Comparison of ENCODE assay signal across 8 cellular contexts in the genomic region with DNA sequence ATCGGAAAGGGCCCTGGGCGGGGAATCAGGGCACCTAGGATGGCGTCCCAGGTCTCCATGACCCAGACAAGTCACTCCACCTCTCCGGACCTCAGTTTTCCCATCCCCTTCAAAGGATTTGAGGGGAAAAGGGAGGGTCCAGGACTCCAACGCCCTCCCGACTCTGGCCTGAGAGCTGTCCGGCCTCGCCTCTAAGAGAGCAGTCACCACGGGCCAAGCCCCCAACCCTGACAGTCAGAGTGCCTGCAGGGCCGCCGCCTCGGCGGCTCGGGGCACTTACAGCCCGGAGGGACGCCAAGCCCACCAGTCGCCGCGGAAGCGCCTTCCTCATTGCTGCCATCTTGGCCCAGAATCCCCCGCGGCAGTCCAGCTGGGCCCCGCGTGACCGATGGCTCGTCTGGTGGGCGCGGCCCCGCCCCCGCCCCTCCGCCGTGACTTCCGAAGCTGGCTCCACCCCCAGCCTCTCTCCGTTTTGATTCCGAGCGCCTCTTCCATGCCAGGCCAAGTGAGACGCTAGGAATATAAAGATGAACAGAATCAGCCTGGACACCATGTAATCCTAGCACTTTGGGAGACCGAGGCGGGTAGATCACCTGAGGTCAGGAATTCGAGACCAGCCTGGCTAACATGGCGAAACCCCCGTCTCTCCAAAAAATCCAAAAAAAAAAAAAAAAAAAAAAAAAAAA. TPM values are rescaled to one million over a fixed set of nuclear protein-coding genes. Genes with fewer than 3 reads are reported as not detected.
A peak's percentile ranks its signal among the peaks of the same experiment; 100 is the strongest.
DNase-seq lines count a peak whose midpoint lies in the region; ATAC-seq, FAIRE-seq and TF ChIP-seq lines count a peak whose summit lies in the region.

A gene (minus strand): TSS at position 354 of the 686 bp plus-strand sequence. CDS start 14 bp downstream, at position 340.

- peak; percentile 84 for TF ChIP-seq POLR2A in A549 (IDR thresholded peaks at IDR 0.05; ENCODE audit: low read length)

- CTCF ChIA-PET in A549 (lab: Yijun Ruan, JAX): interaction anchor here (0.6 to 8.4 kb wide), 3 partner anchors 16 to 91 kb away, joined by 3 to 57 read pairs (median 6); no protein-coding TSS in a partner anchor

- TF ChIP-seq EP300 in A549 (IDR thresholded peaks at IDR 0.05): no peak

- H3K9ac ChIP-seq in kidney (ENCODE audit: low read length in 2 of 2): peak within 1 kb of the TSS; percentile 75 to 99

- peak within 1 kb of the TSS; percentile 82 for H3K4me2 ChIP-seq in A549

- intact Hi-C loops in kidney (cut with DNase I): no loop called here

- WGBS in A549 (ENCODE audit: missing lambda C conversion rate): 3% methylated on average over 13 of the region's 42 CpGs

- H3K4me1 ChIP-seq in A549 (no peaks in the 10 kb centered on the region; the same call in 1 of the 3 replicates), kidney (ENCODE audit: control insufficient read depth in 1 of 2, insufficient read depth in 1 of 2, low read depth in 1 of 2, low read length in 2 of 2) (peaks cover 0 to 3% of the 10 kb centered on the region in 2 donors)

- POLR2A ChIA-PET in A549 (lab: Yijun Ruan, JAX): interaction anchor here (0.6 to 1.6 kb wide), 6 partner anchors 9 to 342 kb away, joined by 3 to 9 read pairs (median 4); a partner anchor contains a TSS

- TF ChIP-seq RAD21 in A549 (conservative IDR thresholded peaks at IDR 0.05 in 1 of 2, IDR thresholded peaks at IDR 0.05 in 1 of 2): no peak

- FAIRE-seq in A549 (lab: Jason Lieb, UNC) (no peak), kidney (lab: Jason Lieb, UNC) (no peak)

- peaks cover 0 to 3% of the 10 kb centered on the region in 2 donors for H3K36me3 ChIP-seq in kidney (ENCODE audit: control insufficient read depth in 1 of 2, insufficient read depth in 2 of 2, low read length in 2 of 2)

- H3K9me3 ChIP-seq in A549: no peaks in the 10 kb centered on the region
- H3K9me3 ChIP-seq in kidney (ENCODE audit: control insufficient read depth in 1 of 2, low read length in 2 of 2): no peaks in the 10 kb centered on the region

- TF ChIP-seq CTCF in A549 (IDR thresholded peaks at IDR 0.05) (no peak), kidney (IDR thresholded peaks at IDR 0.05; ENCODE audit: borderline replicate concordance, extremely low read depth, insufficient read depth) (peak; percentile 14)

- peak within 1 kb of the TSS; percentile 80 for H3K4me3 ChIP-seq in A549
- peak within 1 kb of the TSS; percentile 70 to 96 for H3K4me3 ChIP-seq in kidney (ENCODE audit: low read length in 2 of 2)

- ATAC-seq in A549 (peak; percentile 96 to 98), GM18858 (IDR thresholded peaks at IDR 0.05; ENCODE audit: unreplicated experiment) (peak; percentile 56), HG03175 (IDR thresholded peaks at IDR 0.05; ENCODE audit: unreplicated experiment) (peak; percentile 83)

- DNase-seq in A549 (ENCODE audit: low read depth in 1 of 2, low spot score in 1 of 2): peak; percentile 83
- peak; percentile 89 for DNase-seq in NCI-H510A (lab: John Stamatoyannopoulos, UW)
- DNase-seq in activated CD4-positive, alpha-beta T cell treated with anti-CD3 and anti-CD28 coated beads for 1 hour: peak; percentile 82
- DNase-seq in cerebellum (ENCODE audit: low spot score): peak; percentile 95
- DNase-seq in kidney: peak; percentile 97
- peak; percentile 71 to 82 for DNase-seq in stimulated activated CD4-positive, alpha-beta T cell treated with anti-CD3 and anti-CD28 coated beads, Interleukin-15, amount 100 ng/mL, for 1 hour (ENCODE audit: low read depth in 1 of 2, low spot score in 1 of 2)

- H3K27ac ChIP-seq in A549 (peak within 1 kb of the TSS; percentile 85 to 100), kidney (ENCODE audit: low read depth in 2 of 2, low read length in 2 of 2) (peak within 1 kb of the TSS; percentile 69 to 89)

TF ChIP-seq in A549, 52 proteins besides CTCF, POLR2A, EP300 and RAD21:
- TF ChIP-seq CHD2 (IDR thresholded peaks at IDR 0.05; ENCODE audit: low read length, partially characterized antibody): no peak
- TF ChIP-seq ZNF302 (CRISPR knock-in tag; IDR thresholded peaks at IDR 0.05): no peak
- TF ChIP-seq, protein P1, sequence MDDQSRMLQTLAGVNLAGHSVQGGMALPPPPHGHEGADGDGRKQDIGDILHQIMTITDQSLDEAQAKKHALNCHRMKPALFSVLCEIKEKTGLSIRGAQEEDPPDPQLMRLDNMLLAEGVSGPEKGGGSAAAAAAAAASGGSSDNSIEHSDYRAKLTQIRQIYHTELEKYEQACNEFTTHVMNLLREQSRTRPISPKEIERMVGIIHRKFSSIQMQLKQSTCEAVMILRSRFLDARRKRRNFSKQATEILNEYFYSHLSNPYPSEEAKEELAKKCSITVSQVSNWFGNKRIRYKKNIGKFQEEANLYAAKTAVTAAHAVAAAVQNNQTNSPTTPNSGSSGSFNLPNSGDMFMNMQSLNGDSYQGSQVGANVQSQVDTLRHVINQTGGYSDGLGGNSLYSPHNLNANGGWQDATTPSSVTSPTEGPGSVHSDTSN (IDR thresholded peaks at IDR 0.05): peak; percentile 84
- TF ChIP-seq KDM1A (IDR thresholded peaks at IDR 0.05; ENCODE audit: low read depth): no peak
- TF ChIP-seq MYC (IDR thresholded peaks at IDR 0.05; ENCODE audit: borderline replicate concordance, low read length): no peak
- TF ChIP-seq, protein P2, sequence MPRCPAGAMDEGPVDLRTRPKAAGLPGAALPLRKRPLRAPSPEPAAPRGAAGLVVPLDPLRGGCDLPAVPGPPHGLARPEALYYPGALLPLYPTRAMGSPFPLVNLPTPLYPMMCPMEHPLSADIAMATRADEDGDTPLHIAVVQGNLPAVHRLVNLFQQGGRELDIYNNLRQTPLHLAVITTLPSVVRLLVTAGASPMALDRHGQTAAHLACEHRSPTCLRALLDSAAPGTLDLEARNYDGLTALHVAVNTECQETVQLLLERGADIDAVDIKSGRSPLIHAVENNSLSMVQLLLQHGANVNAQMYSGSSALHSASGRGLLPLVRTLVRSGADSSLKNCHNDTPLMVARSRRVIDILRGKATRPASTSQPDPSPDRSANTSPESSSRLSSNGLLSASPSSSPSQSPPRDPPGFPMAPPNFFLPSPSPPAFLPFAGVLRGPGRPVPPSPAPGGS (IDR thresholded peaks at IDR 0.05): 0 out of 3 replicates have a peak, but pooled peaks have one; percentile 33
- peak; percentile 81; the same call in 1 of the 2 replicates for TF ChIP-seq PHF8 (IDR thresholded peaks at IDR 0.05; ENCODE audit: borderline replicate concordance, low read depth)
- TF ChIP-seq JUN (IDR thresholded peaks at IDR 0.05): peak in 1 of 2 experiments; percentile 86; a peak in 3 of 5 replicates
- TF ChIP-seq, protein P3, sequence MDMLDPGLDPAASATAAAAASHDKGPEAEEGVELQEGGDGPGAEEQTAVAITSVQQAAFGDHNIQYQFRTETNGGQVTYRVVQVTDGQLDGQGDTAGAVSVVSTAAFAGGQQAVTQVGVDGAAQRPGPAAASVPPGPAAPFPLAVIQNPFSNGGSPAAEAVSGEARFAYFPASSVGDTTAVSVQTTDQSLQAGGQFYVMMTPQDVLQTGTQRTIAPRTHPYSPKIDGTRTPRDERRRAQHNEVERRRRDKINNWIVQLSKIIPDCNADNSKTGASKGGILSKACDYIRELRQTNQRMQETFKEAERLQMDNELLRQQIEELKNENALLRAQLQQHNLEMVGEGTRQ (IDR thresholded peaks at IDR 0.05): peak; percentile 75
- no peak for TF ChIP-seq HEYL (CRISPR knock-in tag; IDR thresholded peaks at IDR 0.05)
- TF ChIP-seq BHLHE40 (IDR thresholded peaks at IDR 0.05; ENCODE audit: low read depth, low read length): no peak
- peak; percentile 94 for TF ChIP-seq KDM5A (IDR thresholded peaks at IDR 0.05)
- TF ChIP-seq, protein P4, sequence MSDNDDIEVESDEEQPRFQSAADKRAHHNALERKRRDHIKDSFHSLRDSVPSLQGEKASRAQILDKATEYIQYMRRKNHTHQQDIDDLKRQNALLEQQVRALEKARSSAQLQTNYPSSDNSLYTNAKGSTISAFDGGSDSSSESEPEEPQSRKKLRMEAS (IDR thresholded peaks at IDR 0.05): peak; percentile 70; the same call in 1 of the 2 replicates

RNA-seq across cellular contexts. Expression of the gene that starts here (rescaled TPM):
- 18.0 and 18.9 TPM in 2 replicates for polyA plus RNA-seq in A549 (2011; rRNA removed)
- polyA plus RNA-seq in A549 (2012; cell fraction: cytosol; rRNA removed): 7.9 and 9.7 TPM in 2 replicates
- polyA plus RNA-seq in A549 (2012; cell fraction: nucleus; rRNA removed): 8.1 and 9.5 TPM in 2 replicates
- 9.7 to 11.5 TPM (median 10.9 TPM) in 3 replicates for polyA plus RNA-seq in A549 (2017; fragmentation: RNase III; extraction: RNeasy Plus Mini Kit Qiagen cat#74134 plus additional on column Dnase treatment)
- 10.6 and 12.6 TPM in 2 replicates for polyA minus RNA-seq in A549 (2011; rRNA and poly(A)+ RNA removed)
- total RNA-seq in cerebellum: 9.8 TPM
- 51.5 TPM for total RNA-seq in kidney
- polyA plus RNA-seq in kidney (ENCODE audit: insufficient read depth, low read depth, low replicate concordance): 205 TPM

Comparison
In these comparisons a context has a peak if more than half of its experiments do, and no peak if none do; other contexts are left out.
1. Peak in every context shown above with its lines: DNase-seq, ATAC-seq, H3K4me3 ChIP-seq and H3K27ac ChIP-seq.
2. RNA of the gene that starts here (polyA plus RNA-seq): 205 TPM in kidney (single experiment); 7.9 to 18.9 TPM in A549; every median in the first group is over 10 times any median in the second.